Comparison of ENCODE assay signal across 1 cellular context in genomic region chr9:131274674-131275331, GRCh38.
A peak's percentile ranks its signal among the peaks of the same experiment; 100 is the strongest.
TF ChIP-seq lines count a peak whose summit lies in the region.

No MANE protein-coding gene starts in this region.

TF ChIP-seq in K562, 482 proteins besides CTCF, POLR2A, EP300 and RAD21:
- no peak for TF ChIP-seq ESRRA (IDR thresholded peaks at IDR 0.05; ENCODE audit: borderline replicate concordance, low read depth)
- no peak for TF ChIP-seq ZNF696 (CRISPR knock-in tag; conservative IDR thresholded peaks at IDR 0.05)
- no peak for TF ChIP-seq POLR2H (tag; IDR thresholded peaks at IDR 0.05; ENCODE audit: low read depth)
- TF ChIP-seq ATF3 (IDR thresholded peaks at IDR 0.05), result no peak
- TF ChIP-seq ATF3 (CRISPR knock-in tag; conservative IDR thresholded peaks at IDR 0.05), result 0 out of 2 replicates have a peak, but pooled peaks have one; percentile 36
- no peak for TF ChIP-seq ZNF143 (CRISPR knock-in tag; IDR thresholded peaks at IDR 0.05)
- TF ChIP-seq ZNF766 (CRISPR knock-in tag; conservative IDR thresholded peaks at IDR 0.05), result no peak
- TF ChIP-seq ARID1B (IDR thresholded peaks at IDR 0.05), result no peak
